12 cellular contexts compared by ENCODE assay signal in the genomic region with DNA sequence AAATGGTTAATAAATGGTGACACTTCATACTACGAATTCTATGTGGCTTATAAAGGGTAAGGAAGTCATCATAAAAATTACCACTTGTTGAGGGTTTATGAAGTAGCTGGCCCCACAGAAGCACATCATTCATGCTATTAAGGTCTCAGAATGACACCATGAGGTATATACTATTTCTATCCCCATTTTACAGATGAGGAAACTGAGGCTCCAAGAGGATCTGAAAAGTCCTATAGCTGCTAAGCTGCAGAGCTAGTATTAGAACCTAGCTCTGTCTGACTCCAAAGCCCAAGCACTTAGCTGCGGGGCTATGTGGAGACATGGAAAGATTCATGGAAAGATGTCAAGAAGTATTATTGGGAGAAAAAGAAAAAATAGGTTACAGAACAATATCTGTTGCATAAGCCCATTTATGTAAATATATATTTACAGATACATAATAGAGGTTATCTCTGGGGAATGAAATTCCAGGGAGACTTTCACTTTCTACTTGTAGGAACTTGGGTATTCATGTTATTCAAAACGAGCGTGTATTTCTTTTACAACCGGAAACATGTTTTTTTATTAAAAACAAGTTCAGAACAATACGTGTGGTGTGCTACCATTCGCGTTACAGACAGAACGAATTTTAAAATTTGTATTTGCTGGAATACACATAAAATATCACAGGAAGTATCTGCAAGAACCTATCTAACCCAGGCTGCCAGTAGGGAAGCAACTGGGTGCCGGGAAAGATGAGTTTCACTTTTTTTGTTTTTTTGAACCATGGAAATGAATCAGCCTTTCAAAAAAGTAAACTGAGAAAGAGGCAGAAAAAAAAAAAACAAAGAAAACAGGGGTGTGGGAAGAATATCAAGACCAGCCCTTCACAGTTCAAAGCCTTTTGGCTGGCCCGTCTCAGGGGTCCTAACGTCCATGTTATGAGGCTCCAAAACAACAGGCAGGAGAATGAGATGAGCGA. TPM values are rescaled to one million over a fixed set of nuclear protein-coding genes. Genes with fewer than 3 reads are reported as not detected.
DNase-seq lines count a peak whose midpoint lies in the region; ATAC-seq and FAIRE-seq lines count a peak whose summit lies in the region.
"Had no signal": no experiment of that assay in that cellular context is flagged by ENCODE, and none has a peak within 500 bp of the region (broad histone marks: within the 10 kb centered on the region; RNA-seq: fewer than 3 reads in every experiment).

No MANE protein-coding gene starts in this region.

- H3K9me3 ChIP-seq in subcutaneous abdominal adipose tissue (ENCODE audit: control insufficient read depth in 5 of 5, low read length in 5 of 5), result no peaks in the 10 kb centered on the region
- H3K9me3 ChIP-seq: thyroid gland had no signal

- H3K9ac ChIP-seq in subcutaneous abdominal adipose tissue (ENCODE audit: low read length in 5 of 5), result peak overlapping the region in 1 of 5 donors; percentile 28

- POLR2A ChIA-PET in activated CD4-positive, alpha-beta T cell treated with anti-CD3 and anti-CD28 coated beads, Interleukin-2, amount 10 ng/mL, durations not matched to agents 7 days and 5 days (lab: Charles Lee), result no interaction called here
- POLR2A ChIA-PET in activated naive CD8-positive, alpha-beta T cell treated with anti-CD3 and anti-CD28 coated beads, Interleukin-2, amount 10 ng/mL, durations not matched to agents 7 days and 5 days (lab: Charles Lee), result no interaction called here

- peaks cover 0 to 18% (median 13%) of the 10 kb centered on the region in 5 donors for H3K4me1 ChIP-seq in subcutaneous abdominal adipose tissue (ENCODE audit: control insufficient read depth in 5 of 5, insufficient read depth in 5 of 5, low read length in 5 of 5)
- H3K4me1 ChIP-seq: thyroid gland had no signal

- H3K4me3 Mint-ChIP-seq in activated CD4-positive, alpha-beta T cell treated with anti-CD3 and anti-CD28 coated beads, Interleukin-2, amount 10 ng/mL, durations not matched to agents 7 days and 5 days, result peak overlapping the region; percentile 22
- H3K4me3 Mint-ChIP-seq in activated naive CD8-positive, alpha-beta T cell treated with anti-CD3 and anti-CD28 coated beads, Interleukin-2, amount 10 ng/mL, durations not matched to agents 7 days and 5 days, result peak overlapping the region; percentile 29
- H3K4me3 Mint-ChIP-seq: activated B cell treated with CpG ODN at 0.5 μM for 24 hours, mesothelial cell of epicardium had no signal

- FAIRE-seq in GM19239 (lab: Jason Lieb, UNC), result no peak

- peak overlapping the region; percentile 31 for H3K27ac Mint-ChIP-seq in activated CD4-positive, alpha-beta T cell treated with anti-CD3 and anti-CD28 coated beads, Interleukin-2, amount 10 ng/mL, durations not matched to agents 7 days and 5 days
- no peak overlapping the region for H3K27ac Mint-ChIP-seq in activated naive CD8-positive, alpha-beta T cell treated with anti-CD3 and anti-CD28 coated beads, Interleukin-2, amount 10 ng/mL, durations not matched to agents 7 days and 5 days
- H3K27ac Mint-ChIP-seq: activated B cell treated with CpG ODN at 0.5 μM for 24 hours, mesothelial cell of epicardium had no signal

- peaks cover 24% of the 10 kb centered on the region for H3K27me3 Mint-ChIP-seq in activated CD4-positive, alpha-beta T cell treated with anti-CD3 and anti-CD28 coated beads, Interleukin-2, amount 10 ng/mL, durations not matched to agents 7 days and 5 days
- H3K27me3 Mint-ChIP-seq in activated naive CD8-positive, alpha-beta T cell treated with anti-CD3 and anti-CD28 coated beads, Interleukin-2, amount 10 ng/mL, durations not matched to agents 7 days and 5 days, result peaks cover 26% of the 10 kb centered on the region

- H3K36me3 ChIP-seq in subcutaneous abdominal adipose tissue (ENCODE audit: control insufficient read depth in 5 of 5, insufficient read depth in 5 of 5, low read length in 5 of 5), result no peaks in the 10 kb centered on the region
- H3K36me3 ChIP-seq: thyroid gland had no signal

- no peak for ATAC-seq in activated naive CD8-positive, alpha-beta T cell treated with anti-CD3 and anti-CD28 coated beads, Interleukin-2, amount 10 ng/mL, durations not matched to agents 7 days and 5 days (ENCODE audit: low read depth)

- DNase-seq in activated CD4-positive, alpha-beta T cell treated with anti-CD3 and anti-CD28 coated beads, Interleukin-2, amount 10 ng/mL, durations not matched to agents 7 days and 5 days, result no peak
- DNase-seq in activated CD4-positive, alpha-beta T cell treated with anti-CD3 and anti-CD28 coated beads, Interleukin-2, amount 50 U/mL, for 1 hour, result no peak
- no peak for DNase-seq in activated naive CD8-positive, alpha-beta T cell treated with anti-CD3 and anti-CD28 coated beads, Interleukin-2, amount 10 ng/mL, durations not matched to agents 7 days and 5 days
- DNase-seq in iris pigment epithelial cell (ENCODE audit: low read depth) (peak; percentile 53), epidermal melanocyte (ENCODE audit: insufficient read length, low spot score) (no peak), NCI-H2196 treated with DMSO at 0.1 percent for 48 hours (lab: John Stamatoyannopoulos, UW; ENCODE audit: unreplicated experiment) (no peak), GM19239 (ENCODE audit: insufficient read length, low spot score) (no peak)
- DNase-seq: activated B cell treated with CpG ODN at 0.5 μM for 24 hours, PC-9, thyroid gland had no signal

- peaks cover 0 to 11% (median 7%) of the 10 kb centered on the region in 5 donors for H3K27me3 ChIP-seq in subcutaneous abdominal adipose tissue (ENCODE audit: control insufficient read depth in 5 of 5, insufficient read depth in 4 of 5, low read length in 5 of 5)
- H3K27me3 ChIP-seq: thyroid gland had no signal

- H3K9me3 Mint-ChIP-seq in activated CD4-positive, alpha-beta T cell treated with anti-CD3 and anti-CD28 coated beads, Interleukin-2, amount 10 ng/mL, durations not matched to agents 7 days and 5 days, result no peaks in the 10 kb centered on the region
- no peaks in the 10 kb centered on the region for H3K9me3 Mint-ChIP-seq in activated naive CD8-positive, alpha-beta T cell treated with anti-CD3 and anti-CD28 coated beads, Interleukin-2, amount 10 ng/mL, durations not matched to agents 7 days and 5 days
- H3K9me3 Mint-ChIP-seq: activated B cell treated with CpG ODN at 0.5 μM for 24 hours, mesothelial cell of epicardium had no signal

- H3K27ac ChIP-seq in subcutaneous abdominal adipose tissue (ENCODE audit: low read depth, low read length), result peak overlapping the region; percentile 57
- H3K27ac ChIP-seq: PC-9, thyroid gland had no signal

- H3K4me1 Mint-ChIP-seq in activated CD4-positive, alpha-beta T cell treated with anti-CD3 and anti-CD28 coated beads, Interleukin-2, amount 10 ng/mL, durations not matched to agents 7 days and 5 days, result peaks cover 9% of the 10 kb centered on the region
- peaks cover 2% of the 10 kb centered on the region for H3K4me1 Mint-ChIP-seq in activated naive CD8-positive, alpha-beta T cell treated with anti-CD3 and anti-CD28 coated beads, Interleukin-2, amount 10 ng/mL, durations not matched to agents 7 days and 5 days

- no peaks in the 10 kb centered on the region for H3K36me3 Mint-ChIP-seq in activated CD4-positive, alpha-beta T cell treated with anti-CD3 and anti-CD28 coated beads, Interleukin-2, amount 10 ng/mL, durations not matched to agents 7 days and 5 days (ENCODE audit: low read depth)
- no peaks in the 10 kb centered on the region for H3K36me3 Mint-ChIP-seq in activated naive CD8-positive, alpha-beta T cell treated with anti-CD3 and anti-CD28 coated beads, Interleukin-2, amount 10 ng/mL, durations not matched to agents 7 days and 5 days
- H3K36me3 Mint-ChIP-seq: mesothelial cell of epicardium had no signal

- peak overlapping the region; percentile 22 to 61 (median 47) for H3K4me3 ChIP-seq in subcutaneous abdominal adipose tissue (ENCODE audit: low read depth in 1 of 5, low read length in 5 of 5)
- H3K4me3 ChIP-seq: PC-9, thyroid gland had no signal

- CTCF ChIA-PET in activated CD4-positive, alpha-beta T cell treated with anti-CD3 and anti-CD28 coated beads, Interleukin-2, amount 10 ng/mL, durations not matched to agents 7 days and 5 days (lab: Charles Lee), result interaction anchor here (0.6 to 1.6 kb wide), 3 partner anchors 8 to 733 kb away, joined by 3 read pairs; no protein-coding TSS in a partner anchor

RNA-seq across cellular contexts. Expression of gene SPOCD1, which starts 13.4 kb away (rescaled TPM):
- total RNA-seq in activated CD4-positive, alpha-beta T cell treated with anti-CD3 and anti-CD28 coated beads, Interleukin-2, amount 10 ng/mL, durations not matched to agents 7 days and 5 days, result under 1 TPM; 0.08 to 0.25 TPM
- under 1 TPM; 0.34 to 0.36 TPM for total RNA-seq in activated naive CD8-positive, alpha-beta T cell treated with anti-CD3 and anti-CD28 coated beads, Interleukin-2, amount 10 ng/mL, durations not matched to agents 7 days and 5 days
- total RNA-seq: activated B cell treated with CpG ODN at 0.5 μM for 24 hours had no signal

RNA-seq across cellular contexts. Expression of gene ADGRB2, which starts 38.3 kb away (rescaled TPM):
- total RNA-seq in activated CD4-positive, alpha-beta T cell treated with anti-CD3 and anti-CD28 coated beads, Interleukin-2, amount 10 ng/mL, durations not matched to agents 7 days and 5 days, result under 1 TPM; 0.27 to 0.31 TPM
- under 1 TPM; 0.74 to 0.75 TPM for total RNA-seq in activated naive CD8-positive, alpha-beta T cell treated with anti-CD3 and anti-CD28 coated beads, Interleukin-2, amount 10 ng/mL, durations not matched to agents 7 days and 5 days
